In the genomic region with DNA sequence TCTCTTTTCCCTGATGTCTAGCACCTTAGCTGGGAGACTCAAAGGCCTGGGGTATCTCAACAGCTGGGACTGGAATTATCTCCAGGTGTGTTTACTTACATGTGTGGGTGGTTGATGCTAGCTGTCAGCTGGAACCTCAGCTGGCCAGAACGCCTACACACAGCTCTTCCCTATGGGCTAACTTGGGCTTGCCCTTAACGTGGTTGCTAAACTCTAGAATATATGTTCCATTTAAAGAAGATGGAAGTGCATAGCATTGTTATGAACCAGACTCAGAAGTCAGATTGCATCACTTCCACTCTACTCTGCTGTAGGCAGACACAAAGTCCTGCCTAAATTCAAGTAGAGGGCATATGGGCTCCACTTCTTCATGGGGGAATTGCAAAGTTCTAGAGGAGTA, we compare ENCODE assay signal across 16 cellular contexts. TPM values are rescaled to one million over a fixed set of nuclear protein-coding genes. Genes with fewer than 3 reads are reported as not detected.
DNase-seq lines count a peak whose midpoint lies in the region; ATAC-seq, FAIRE-seq and TF ChIP-seq lines count a peak whose summit lies in the region.
"Had no signal": no experiment of that assay in that cellular context is flagged by ENCODE, and none has a peak within 500 bp of the region (broad histone marks: within the 10 kb centered on the region; RNA-seq: fewer than 3 reads in every experiment).

No MANE protein-coding gene starts in this region.

- no peak for FAIRE-seq in kidney (lab: Jason Lieb, UNC)

- H3K4me1 ChIP-seq in kidney (ENCODE audit: control insufficient read depth in 1 of 2, insufficient read depth in 1 of 2, low read depth in 1 of 2, low read length in 2 of 2), result no peaks in the 10 kb centered on the region

- CTCF ChIA-PET in RWPE1 (lab: Yijun Ruan, JAX), result interaction anchor here (0.7 kb wide), 1 partner anchor 330 kb away, joined by 3 read pairs; no protein-coding TSS in a partner anchor

- no peak overlapping the region for H3K9ac ChIP-seq in kidney (ENCODE audit: low read length in 2 of 2)

- DNase-seq in AG10803 (ENCODE audit: low read depth) (peak; percentile 16), dedifferentiated amniotic fluid mesenchymal stem cell (ENCODE audit: extremely low spot score) (peak; percentile 25), kidney (no peak), middle frontal gyrus (ENCODE audit: extremely low spot score, low spot score) (no peak), RWPE1 (ENCODE audit: low spot score) (no peak)
- DNase-seq in activated T-cell treated with anti-CD3 and anti-CD28 coated beads, Interleukin-2, amount 50 U/mL, for 48 hours, result no peak
- DNase-seq: activated CD4-positive, alpha-beta T cell treated with anti-CD3 and anti-CD28 coated beads, Interleukin-2, amount 50 U/mL, for 48 hours; activated T-cell treated with anti-CD3 and anti-CD28 coated beads, Interleukin-2, amount 50 U/mL, for 4 hours; left ventricle myocardium superior; NCI-H1694 treated with DMSO at 0.1 percent for 48 hours; stimulated activated CD4-positive, alpha-beta T cell treated with anti-CD3 and anti-CD28 coated beads, Interleukin-4, amount 100 ng/mL, for 24 hours; stimulated activated CD8-positive, alpha-beta memory T cell treated with anti-CD3 and anti-CD28 coated beads, Interleukin-4, amount 100 ng/mL, for 48 hours had no signal

- TF ChIP-seq CTCF in AG10803 (conservative IDR thresholded peaks at IDR 0.05; ENCODE audit: low read length) (no peak), kidney (IDR thresholded peaks at IDR 0.05; ENCODE audit: borderline replicate concordance, extremely low read depth, insufficient read depth) (no peak), RWPE1 (conservative IDR thresholded peaks at IDR 0.05; ENCODE audit: low read depth) (no peak)

- POLR2A ChIA-PET in RWPE1 (lab: Yijun Ruan, JAX; ENCODE audit: low non-redundant PET), result no interaction called here

- intact Hi-C loops in kidney (cut with DNase I), result no loop called here

- ATAC-seq in GM19455 (IDR thresholded peaks at IDR 0.05; ENCODE audit: unreplicated experiment) (peak; percentile 52), HG02885 (IDR thresholded peaks at IDR 0.05; ENCODE audit: poor library complexity, unreplicated experiment) (peak; percentile 51)
- ATAC-seq: activated T-cell treated with anti-CD3 and anti-CD28 coated beads, Interleukin-2, amount 50 U/mL, for 4 hours; gastroesophageal sphincter; left ventricle myocardium superior had no signal

- no peak overlapping the region for H3K4me3 ChIP-seq in AG10803 (ENCODE audit: low read length)
- no peak overlapping the region for H3K4me3 ChIP-seq in kidney (ENCODE audit: low read length in 2 of 2)
- H3K4me3 ChIP-seq: gastroesophageal sphincter had no signal

- no peaks in the 10 kb centered on the region for H3K36me3 ChIP-seq in kidney (ENCODE audit: control insufficient read depth in 1 of 2, insufficient read depth in 2 of 2, low read length in 2 of 2)
- H3K36me3 ChIP-seq: gastroesophageal sphincter had no signal

- H3K27ac ChIP-seq in kidney (ENCODE audit: low read depth in 2 of 2, low read length in 2 of 2) (no peak overlapping the region), RWPE1 (no peak overlapping the region)
- H3K27ac ChIP-seq: gastroesophageal sphincter, VCaP had no signal

- H3K9me3 ChIP-seq in kidney (ENCODE audit: control insufficient read depth in 1 of 2, low read length in 2 of 2), result no peaks in the 10 kb centered on the region
- H3K9me3 ChIP-seq: gastroesophageal sphincter had no signal

RNA-seq across cellular contexts. Expression of gene SGCD, which starts 29.3 kb away (rescaled TPM):
- 2.7 TPM for total RNA-seq in kidney
- 0.99 TPM for polyA plus RNA-seq in kidney (ENCODE audit: insufficient read depth, low read depth, low replicate concordance)

Comparison
In these comparisons a context has a peak if more than half of its experiments do, and no peak if none do; other contexts are left out.
1. DNase-seq: peak in AG10803 (single experiment) and dedifferentiated amniotic fluid mesenchymal stem cell (single experiment); none in kidney (single experiment), activated T-cell treated with anti-CD3 and anti-CD28 coated beads, Interleukin-2, amount 50 U/mL, for 48 hours (0 of 2), middle frontal gyrus (single experiment) and RWPE1 (single experiment).